8 cellular contexts compared by ENCODE assay signal in genomic region chr15:98866503-98866902, GRCh38.
DNase-seq lines count a peak whose midpoint lies in the region; ATAC-seq and TF ChIP-seq lines count a peak whose summit lies in the region.

No MANE protein-coding gene starts in this region.

- H3K9ac ChIP-seq in HCT116 (ENCODE audit: low read length), result peak overlapping the region; percentile 65

- TF ChIP-seq CTCF in AG04449 (IDR thresholded peaks at IDR 0.05; ENCODE audit: insufficient read depth, low read length, missing control alignments) (no peak), HCT116 (IDR thresholded peaks at IDR 0.05 in 2 of 3, conservative IDR thresholded peaks at IDR 0.05 in 1 of 3; ENCODE audit: borderline replicate concordance in 1 of 3, insufficient read depth in 1 of 3, low read depth in 2 of 3, low read length in 2 of 3) (no peak), tibial artery (IDR thresholded peaks at IDR 0.05) (no peak)

- peaks cover 0 to 18% of the 10 kb centered on the region in 2 experiments; a peak in 2 of 4 replicates for H3K4me1 ChIP-seq in HCT116 (ENCODE audit: control insufficient read depth in 1 of 2, insufficient read depth in 2 of 2, low read length in 2 of 2)
- peaks cover 0 to 82% (median 43%) of the 10 kb centered on the region in 4 donors for H3K4me1 ChIP-seq in tibial artery

- CTCF ChIA-PET in AG04449 (lab: Yijun Ruan, JAX), result interaction anchor here (0.7 to 2.1 kb wide), 8 partner anchors 11 to 347 kb away, joined by 3 to 9 read pairs (median 4); no protein-coding TSS in a partner anchor
- CTCF ChIA-PET in HCT116 (lab: Charles Lee), result interaction anchor here (1.0 kb wide), 1 partner anchor 15 kb away, joined by 3 read pairs; no protein-coding TSS in a partner anchor

- RAD21 ChIA-PET in HCT116 (lab: Charles Lee; ENCODE audit: low non-redundant PET in 1 of 2, low total read pairs in 2 of 2, uncharacterized antibody in 2 of 2, unreplicated experiment in 2 of 2), result no interaction called here

- peaks cover 11% of the 10 kb centered on the region for H3K36me3 Mint-ChIP-seq in activated naive CD8-positive, alpha-beta T cell treated with anti-CD3 and anti-CD28 coated beads for 36 hours

- ATAC-seq in HCT116 (no peak), GM19397 (IDR thresholded peaks at IDR 0.05; ENCODE audit: unreplicated experiment) (no peak)

- peak overlapping the region; percentile 83 for H3K4me2 ChIP-seq in HCT116 (ENCODE audit: low read length)

- TF ChIP-seq POLR2A in HCT116 (IDR thresholded peaks at IDR 0.05; ENCODE audit: borderline replicate concordance, extremely low read depth, insufficient read depth, insufficient read length), result no peak

- H3K27ac Mint-ChIP-seq in activated naive CD8-positive, alpha-beta T cell treated with anti-CD3 and anti-CD28 coated beads for 36 hours, result peak overlapping the region; percentile 95

- POLR2A ChIA-PET in AG04449 (lab: Yijun Ruan, JAX), result interaction anchor here (0.6 kb wide), 1 partner anchor 10 kb away, joined by 4 read pairs; no protein-coding TSS in a partner anchor
- POLR2A ChIA-PET in HCT116 (lab: Charles Lee), result interaction anchor here (1.0 kb wide), 1 partner anchor 15 kb away, joined by 3 read pairs; no protein-coding TSS in a partner anchor

- H3K27ac ChIP-seq in HCT116 (ENCODE audit: low read depth, low read length), result peak overlapping the region; percentile 46; the same call in 1 of the 2 replicates
- H3K27ac ChIP-seq in tibial artery, result peak overlapping the region; percentile 65 to 89

- DNase-seq in AG04449 (ENCODE audit: low read depth, low spot score), result no peak
- DNase-seq in HCT116 (ENCODE audit: low read depth, low spot score), result no peak
- no peak for DNase-seq in activated naive CD8-positive, alpha-beta T cell treated with anti-CD3 and anti-CD28 coated beads for 36 hours
- peak; percentile 67 for DNase-seq in kidney tubule cell (ENCODE audit: low spot score)
- DNase-seq in tibial artery, result no peak
- DNase-seq in NCI-H187 (lab: John Stamatoyannopoulos, UW), result no peak
- DNase-seq in ureter (ENCODE audit: low spot score), result no peak

- no peaks in the 10 kb centered on the region for H3K36me3 ChIP-seq in HCT116 (ENCODE audit: control insufficient read depth in 1 of 2, insufficient read depth in 2 of 2, low read length in 2 of 2)
- no peaks in the 10 kb centered on the region for H3K36me3 ChIP-seq in tibial artery

- H3K4me3 Mint-ChIP-seq in activated naive CD8-positive, alpha-beta T cell treated with anti-CD3 and anti-CD28 coated beads for 36 hours, result peak overlapping the region; percentile 83

- H3K9me3 ChIP-seq in HCT116 (ENCODE audit: control insufficient read depth in 1 of 2, insufficient read depth in 1 of 2, low read depth in 1 of 2, low read length in 2 of 2), result no peaks in the 10 kb centered on the region
- no peaks in the 10 kb centered on the region for H3K9me3 ChIP-seq in tibial artery

- intact Hi-C loops in HCT116 (cut with micrococcal nuclease) (no loop called here), tibial artery (cut with DNase I; ENCODE audit: low total_unique reads) (no loop called here)

- H3K27me3 Mint-ChIP-seq in activated naive CD8-positive, alpha-beta T cell treated with anti-CD3 and anti-CD28 coated beads for 36 hours, result no peaks in the 10 kb centered on the region

- H4K20me1 ChIP-seq in HCT116 (ENCODE audit: insufficient read depth), result no peaks in the 10 kb centered on the region

- H3K4me1 Mint-ChIP-seq in activated naive CD8-positive, alpha-beta T cell treated with anti-CD3 and anti-CD28 coated beads for 36 hours, result peaks cover 37% of the 10 kb centered on the region

- peak overlapping the region; percentile 16; the same call in 1 of the 2 replicates for H3K4me3 ChIP-seq in AG04449 (ENCODE audit: low read depth, low read length)
- peak overlapping the region in 1 of 2 experiments; percentile 58; a peak in 3 of 4 replicates for H3K4me3 ChIP-seq in HCT116 (replicated peaks in 1 of 2; ENCODE audit: low read depth in 1 of 2, low read length in 2 of 2)
- H3K4me3 ChIP-seq in tibial artery, result peak overlapping the region; percentile 50 to 57

- no peaks in the 10 kb centered on the region for H3K79me2 ChIP-seq in HCT116 (ENCODE audit: insufficient read depth, low read length)

- no TSS peak for BruUV-seq in HCT116 (replicated peaks; lab: Mats Ljungman, UMichigan)

- H3K27me3 ChIP-seq in HCT116 (ENCODE audit: insufficient read depth, low read length) (no peaks in the 10 kb centered on the region), tibial artery (no peaks in the 10 kb centered on the region)

- peak overlapping the region; percentile 56 for H2AFZ ChIP-seq in HCT116 (ENCODE audit: low read depth, low read length, poor library complexity, severe bottlenecking)

- TF ChIP-seq RAD21 in HCT116 (IDR thresholded peaks at IDR 0.05; ENCODE audit: low read depth), result no peak

- H3K9me2 ChIP-seq in HCT116 (ENCODE audit: insufficient read depth), result no peaks in the 10 kb centered on the region

- H3K9me3 Mint-ChIP-seq in activated naive CD8-positive, alpha-beta T cell treated with anti-CD3 and anti-CD28 coated beads for 36 hours, result no peaks in the 10 kb centered on the region

TF ChIP-seq in HCT116, 20 proteins besides CTCF, POLR2A, EP300 and RAD21:
- TF ChIP-seq EZH2phosphoT487 (IDR thresholded peaks at IDR 0.05; ENCODE audit: borderline replicate concordance) (no peak), SP1 (IDR thresholded peaks at IDR 0.05; ENCODE audit: low read depth) (no peak), ZFX (IDR thresholded peaks at IDR 0.05) (no peak), POLR2AphosphoS5 (IDR thresholded peaks at IDR 0.05; ENCODE audit: low read depth, low read length) (no peak), JUND (IDR thresholded peaks at IDR 0.05) (no peak), YY1 (IDR thresholded peaks at IDR 0.05; ENCODE audit: extremely low read depth, insufficient replicate concordance, low read depth, low read length) (no peak), ATF3 (IDR thresholded peaks at IDR 0.05) (no peak), FOSL1 (IDR thresholded peaks at IDR 0.05; ENCODE audit: low read depth) (no peak), MAX (IDR thresholded peaks at IDR 0.05) (no peak), TCF7L2 (IDR thresholded peaks at IDR 0.05; ENCODE audit: borderline replicate concordance, extremely low read depth, insufficient read depth, insufficient read length) (no peak)
- TF ChIP-seq, protein P1, sequence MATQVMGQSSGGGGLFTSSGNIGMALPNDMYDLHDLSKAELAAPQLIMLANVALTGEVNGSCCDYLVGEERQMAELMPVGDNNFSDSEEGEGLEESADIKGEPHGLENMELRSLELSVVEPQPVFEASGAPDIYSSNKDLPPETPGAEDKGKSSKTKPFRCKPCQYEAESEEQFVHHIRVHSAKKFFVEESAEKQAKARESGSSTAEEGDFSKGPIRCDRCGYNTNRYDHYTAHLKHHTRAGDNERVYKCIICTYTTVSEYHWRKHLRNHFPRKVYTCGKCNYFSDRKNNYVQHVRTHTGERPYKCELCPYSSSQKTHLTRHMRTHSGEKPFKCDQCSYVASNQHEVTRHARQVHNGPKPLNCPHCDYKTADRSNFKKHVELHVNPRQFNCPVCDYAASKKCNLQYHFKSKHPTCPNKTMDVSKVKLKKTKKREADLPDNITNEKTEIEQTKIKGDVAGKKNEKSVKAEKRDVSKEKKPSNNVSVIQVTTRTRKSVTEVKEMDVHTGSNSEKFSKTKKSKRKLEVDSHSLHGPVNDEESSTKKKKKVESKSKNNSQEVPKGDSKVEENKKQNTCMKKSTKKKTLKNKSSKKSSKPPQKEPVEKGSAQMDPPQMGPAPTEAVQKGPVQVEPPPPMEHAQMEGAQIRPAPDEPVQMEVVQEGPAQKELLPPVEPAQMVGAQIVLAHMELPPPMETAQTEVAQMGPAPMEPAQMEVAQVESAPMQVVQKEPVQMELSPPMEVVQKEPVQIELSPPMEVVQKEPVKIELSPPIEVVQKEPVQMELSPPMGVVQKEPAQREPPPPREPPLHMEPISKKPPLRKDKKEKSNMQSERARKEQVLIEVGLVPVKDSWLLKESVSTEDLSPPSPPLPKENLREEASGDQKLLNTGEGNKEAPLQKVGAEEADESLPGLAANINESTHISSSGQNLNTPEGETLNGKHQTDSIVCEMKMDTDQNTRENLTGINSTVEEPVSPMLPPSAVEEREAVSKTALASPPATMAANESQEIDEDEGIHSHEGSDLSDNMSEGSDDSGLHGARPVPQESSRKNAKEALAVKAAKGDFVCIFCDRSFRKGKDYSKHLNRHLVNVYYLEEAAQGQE (IDR thresholded peaks at IDR 0.05; ENCODE audit: low read depth), result no peak
